21 cellular contexts compared by ENCODE assay signal in the genomic region with DNA sequence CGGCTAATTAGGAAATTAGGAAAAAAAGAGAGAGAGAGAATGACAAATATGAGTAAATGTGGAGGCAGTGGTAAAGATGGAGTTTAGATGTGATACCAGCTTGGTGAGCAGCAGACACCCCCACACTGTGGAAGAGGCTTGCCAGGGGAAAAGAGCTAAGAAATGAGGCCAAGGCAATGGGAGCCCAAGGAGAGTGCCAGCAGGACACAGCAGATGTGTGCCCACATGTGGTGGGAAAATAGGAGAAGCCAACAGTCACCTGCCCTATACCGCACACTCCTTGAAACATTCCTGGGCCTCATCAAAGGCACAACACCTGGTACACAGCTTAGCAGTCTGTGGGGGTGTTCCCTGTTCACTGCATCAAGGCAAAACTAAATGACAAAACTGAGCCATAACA.
A peak's percentile ranks its signal among the peaks of the same experiment; 100 is the strongest.
DNase-seq lines count a peak whose midpoint lies in the region; ATAC-seq and TF ChIP-seq lines count a peak whose summit lies in the region.
"Had no signal": no experiment of that assay in that cellular context is flagged by ENCODE, and none has a peak within 500 bp of the region (broad histone marks: within the 10 kb centered on the region; RNA-seq: fewer than 3 reads in every experiment).

No MANE protein-coding gene starts in this region.

- no peak for DNase-seq in activated T-cell treated with anti-CD3 and anti-CD28 coated beads, Interleukin-2, amount 50 U/mL, for 24 hours
- DNase-seq in activated T-cell treated with anti-CD3 and anti-CD28 coated beads for 4 hours (no peak), GM23338 (ENCODE audit: low spot score) (no peak), heart left ventricle (no peak), HUDEP-2 (lab: John Stamatoyannopoulos, UW; ENCODE audit: unreplicated experiment in 76 of 76) (no peak)
- DNase-seq in stimulated activated naive CD8-positive, alpha-beta T cell treated with anti-CD3 and anti-CD28 coated beads, Interleukin-15, amount 100 ng/mL, for 72 hours = no peak
- DNase-seq: ACHN; activated T-cell treated with anti-CD3 and anti-CD28 coated beads, Interleukin-2, amount 50 U/mL, for 1 hour; adrenal gland; brain microvascular endothelial cell; HCEC 1CT; NCI-H187 treated with DMSO at 0.1 percent for 48 hours; NCI-H226; NCI-H82; sigmoid colon; SK-N-SH; WERI-Rb-1 had no signal

- peaks cover 5% of the 10 kb centered on the region for H3K9me3 Mint-ChIP-seq in activated T-cell treated with anti-CD3 and anti-CD28 coated beads, Interleukin-2, amount 50 U/mL, for 24 hours
- H3K9me3 Mint-ChIP-seq in GM23338 = no peaks in the 10 kb centered on the region
- no peaks in the 10 kb centered on the region for H3K9me3 Mint-ChIP-seq in activated naive CD8-positive, alpha-beta T cell (ENCODE audit: low read depth)
- peaks cover 0 to 5% of the 10 kb centered on the region in 2 donors for H3K9me3 Mint-ChIP-seq in stimulated activated naive CD8-positive, alpha-beta T cell treated with anti-CD3 and anti-CD28 coated beads, Interleukin-15, amount 100 ng/mL, for 72 hours
- H3K9me3 Mint-ChIP-seq: neural progenitor cell had no signal

- H3K27ac Mint-ChIP-seq in activated T-cell treated with anti-CD3 and anti-CD28 coated beads, Interleukin-2, amount 50 U/mL, for 24 hours = peak overlapping the region; percentile 93
- H3K27ac Mint-ChIP-seq in GM23338 = no peak overlapping the region
- H3K27ac Mint-ChIP-seq in activated naive CD8-positive, alpha-beta T cell = peak overlapping the region; percentile 93
- no peak overlapping the region for H3K27ac Mint-ChIP-seq in stimulated activated naive CD8-positive, alpha-beta T cell treated with anti-CD3 and anti-CD28 coated beads, Interleukin-15, amount 100 ng/mL, for 72 hours
- H3K27ac Mint-ChIP-seq: neural progenitor cell had no signal

- H3K27ac ChIP-seq in GM23338 (ENCODE audit: low read depth) = no peak overlapping the region
- H3K27ac ChIP-seq in heart left ventricle = no peak overlapping the region
- H3K27ac ChIP-seq: adrenal gland; BLaER1 treated with 17β-estradiol and CSF1 and Interleukin-3, amounts not matched to agents 10 nM and 100 nM; brain microvascular endothelial cell; epithelial cell of prostate; neural progenitor cell; sigmoid colon; WERI-Rb-1 had no signal

- H3K27me3 ChIP-seq in GM23338 (ENCODE audit: insufficient read depth) (no peaks in the 10 kb centered on the region), heart left ventricle (no peaks in the 10 kb centered on the region)
- H3K27me3 ChIP-seq: adrenal gland; BLaER1 treated with 17β-estradiol and CSF1 and Interleukin-3, amounts not matched to agents 10 nM and 100 nM; brain microvascular endothelial cell; neural progenitor cell; sigmoid colon had no signal

- H3K36me3 ChIP-seq in GM23338 (ENCODE audit: insufficient read depth) (no peaks in the 10 kb centered on the region), heart left ventricle (no peaks in the 10 kb centered on the region)
- H3K36me3 ChIP-seq: adrenal gland; BLaER1 treated with 17β-estradiol and CSF1 and Interleukin-3, amounts not matched to agents 10 nM and 100 nM; brain microvascular endothelial cell; neural progenitor cell; sigmoid colon; WERI-Rb-1 had no signal

- TF ChIP-seq CTCF in GM23338 (conservative IDR thresholded peaks at IDR 0.05; ENCODE audit: low read depth in 2 of 2) (no peak), heart left ventricle (IDR thresholded peaks at IDR 0.05) (no peak)

- H3K4me2 ChIP-seq in GM23338 = no peak overlapping the region
- H3K4me2 ChIP-seq: BLaER1 treated with 17β-estradiol and CSF1 and Interleukin-3, amounts not matched to agents 10 nM and 100 nM; neural progenitor cell; SK-N-SH had no signal

- H3K4me3 Mint-ChIP-seq in activated T-cell treated with anti-CD3 and anti-CD28 coated beads, Interleukin-2, amount 50 U/mL, for 24 hours = no peak overlapping the region
- H3K4me3 Mint-ChIP-seq in GM23338 = no peak overlapping the region
- peak overlapping the region; percentile 62 for H3K4me3 Mint-ChIP-seq in activated naive CD8-positive, alpha-beta T cell
- peak overlapping the region; percentile 36 to 43 for H3K4me3 Mint-ChIP-seq in stimulated activated naive CD8-positive, alpha-beta T cell treated with anti-CD3 and anti-CD28 coated beads, Interleukin-15, amount 100 ng/mL, for 72 hours
- H3K4me3 Mint-ChIP-seq: neural progenitor cell had no signal

- peaks cover 72% of the 10 kb centered on the region for H3K4me1 Mint-ChIP-seq in activated T-cell treated with anti-CD3 and anti-CD28 coated beads, Interleukin-2, amount 50 U/mL, for 24 hours (ENCODE audit: low read depth)
- peaks cover 11% of the 10 kb centered on the region for H3K4me1 Mint-ChIP-seq in GM23338
- H3K4me1 Mint-ChIP-seq in activated naive CD8-positive, alpha-beta T cell (ENCODE audit: low read depth) = peaks cover 73% of the 10 kb centered on the region
- H3K4me1 Mint-ChIP-seq in stimulated activated naive CD8-positive, alpha-beta T cell treated with anti-CD3 and anti-CD28 coated beads, Interleukin-15, amount 100 ng/mL, for 72 hours = peaks cover 75% of the 10 kb centered on the region

- H3K9me3 ChIP-seq in heart left ventricle = no peaks in the 10 kb centered on the region
- H3K9me3 ChIP-seq: adrenal gland; BLaER1 treated with 17β-estradiol and CSF1 and Interleukin-3, amounts not matched to agents 10 nM and 100 nM; sigmoid colon; SK-N-SH had no signal

- peaks cover 6% of the 10 kb centered on the region for H3K36me3 Mint-ChIP-seq in activated T-cell treated with anti-CD3 and anti-CD28 coated beads, Interleukin-2, amount 50 U/mL, for 24 hours (ENCODE audit: low read depth)
- no peaks in the 10 kb centered on the region for H3K36me3 Mint-ChIP-seq in GM23338 (ENCODE audit: low read depth)
- H3K36me3 Mint-ChIP-seq in activated naive CD8-positive, alpha-beta T cell = peaks cover 8% of the 10 kb centered on the region
- H3K36me3 Mint-ChIP-seq: neural progenitor cell had no signal

- ATAC-seq in GM23338 (no peak), heart left ventricle (no peak)
- no peak for ATAC-seq in stimulated activated naive CD8-positive, alpha-beta T cell treated with anti-CD3 and anti-CD28 coated beads, Interleukin-15, amount 100 ng/mL, for 72 hours

- peaks cover 11% of the 10 kb centered on the region; the same call in 1 of the 2 replicates for H3K4me1 ChIP-seq in GM23338 (ENCODE audit: insufficient read depth)
- peaks cover 0 to 36% (median 16%) of the 10 kb centered on the region in 12 donors for H3K4me1 ChIP-seq in heart left ventricle
- H3K4me1 ChIP-seq: adrenal gland; BLaER1 treated with 17β-estradiol and CSF1 and Interleukin-3, amounts not matched to agents 10 nM and 100 nM had no signal

- H3K9me2 ChIP-seq in GM23338 (ENCODE audit: insufficient read depth) = no peaks in the 10 kb centered on the region
- H3K9me2 ChIP-seq: SK-N-SH had no signal

- H3K27me3 Mint-ChIP-seq in activated T-cell treated with anti-CD3 and anti-CD28 coated beads, Interleukin-2, amount 50 U/mL, for 24 hours = no peaks in the 10 kb centered on the region
- no peaks in the 10 kb centered on the region for H3K27me3 Mint-ChIP-seq in GM23338 (ENCODE audit: insufficient read depth, low read depth, poor library complexity)
- no peaks in the 10 kb centered on the region for H3K27me3 Mint-ChIP-seq in activated naive CD8-positive, alpha-beta T cell
- no peaks in the 10 kb centered on the region for H3K27me3 Mint-ChIP-seq in stimulated activated naive CD8-positive, alpha-beta T cell treated with anti-CD3 and anti-CD28 coated beads, Interleukin-15, amount 100 ng/mL, for 72 hours

- H4K20me1 ChIP-seq in GM23338 (replicated peaks; ENCODE audit: insufficient read depth) = no peaks in the 10 kb centered on the region
- H4K20me1 ChIP-seq: BLaER1 treated with 17β-estradiol and CSF1 and Interleukin-3, amounts not matched to agents 10 nM and 100 nM had no signal

- peak overlapping the region; percentile 32; the same call in 1 of the 2 replicates for H2AFZ ChIP-seq in GM23338

- H3K79me2 ChIP-seq in GM23338 (replicated peaks; ENCODE audit: insufficient read depth) = no peaks in the 10 kb centered on the region

- no peak for TF ChIP-seq POLR2A in heart left ventricle (IDR thresholded peaks at IDR 0.05)

- intact Hi-C loops in heart left ventricle (cut with DNase I) = no loop called here

- no peaks in the 10 kb centered on the region for H3F3A ChIP-seq in GM23338 (replicated peaks; ENCODE audit: low read depth)

- 76 to 95% (median 92%) methylated on average over 2 of the region's 2 CpGs for WGBS in heart left ventricle, 4 donors

- H3K4me3 ChIP-seq in GM23338 (no peak overlapping the region), heart left ventricle (no peak overlapping the region)
- H3K4me3 ChIP-seq: adrenal gland; BLaER1 treated with 17β-estradiol and CSF1 and Interleukin-3, amounts not matched to agents 10 nM and 100 nM; neural progenitor cell; sigmoid colon had no signal

TF ChIP-seq in GM23338, 12 proteins besides CTCF, POLR2A, EP300 and RAD21 (continues in another document):
- TF ChIP-seq ZNF331 (CRISPR knock-in tag; IDR thresholded peaks at IDR 0.05; ENCODE audit: low read depth) = no peak

Comparison
In these comparisons a context has a peak if more than half of its experiments do, and no peak if none do; other contexts are left out.
1. H3K27ac Mint-ChIP-seq: peak in activated T-cell treated with anti-CD3 and anti-CD28 coated beads, Interleukin-2, amount 50 U/mL, for 24 hours (single experiment) and activated naive CD8-positive, alpha-beta T cell (single experiment); none in GM23338 (single experiment) and stimulated activated naive CD8-positive, alpha-beta T cell treated with anti-CD3 and anti-CD28 coated beads, Interleukin-15, amount 100 ng/mL, for 72 hours (0 of 2).
2. H3K4me3 Mint-ChIP-seq: peak in activated naive CD8-positive, alpha-beta T cell (single experiment) and stimulated activated naive CD8-positive, alpha-beta T cell treated with anti-CD3 and anti-CD28 coated beads, Interleukin-15, amount 100 ng/mL, for 72 hours (2 of 2); none in activated T-cell treated with anti-CD3 and anti-CD28 coated beads, Interleukin-2, amount 50 U/mL, for 24 hours (single experiment) and GM23338 (single experiment).